Comparison of ENCODE assay signal across 2 cellular contexts in genomic region chr15:32502946-32503345, GRCh38. TPM values are rescaled to one million over a fixed set of nuclear protein-coding genes. Genes with fewer than 3 reads are reported as not detected.
"Had no signal": no experiment of that assay in that cellular context is flagged by ENCODE, and none has a peak within 500 bp of the region (broad histone marks: within the 10 kb centered on the region; RNA-seq: fewer than 3 reads in every experiment).

No MANE protein-coding gene starts in this region.

RNA-seq across cellular contexts. Expression of gene GOLGA8O, which starts 47.5 kb away (rescaled TPM):
- total RNA-seq: activated CD4-positive, alpha-beta memory T cell treated with anti-CD3 and anti-CD28 coated beads for 36 hours; lower leg skin had no signal
